Comparison of ENCODE assay signal across 1 cellular context in genomic region chr16:89936981-89937380, GRCh38.
TF ChIP-seq lines count a peak whose summit lies in the region.

No MANE protein-coding gene starts in this region.

TF ChIP-seq in SK-N-SH treated with all-trans-retinoic acid at 6 μM for 48 hours, 23 proteins besides CTCF, POLR2A, EP300 and RAD21:
- TF ChIP-seq CSRNP3 (CRISPR knock-in tag; IDR thresholded peaks at IDR 0.05) (no peak), ESRRG (CRISPR knock-in tag; IDR thresholded peaks at IDR 0.05) (no peak), TOX (CRISPR knock-in tag; IDR thresholded peaks at IDR 0.05; ENCODE audit: borderline replicate concordance) (no peak), ZNF70 (CRISPR knock-in tag; IDR thresholded peaks at IDR 0.05) (no peak), POU6F1 (CRISPR knock-in tag; IDR thresholded peaks at IDR 0.05; ENCODE audit: borderline replicate concordance, low read depth) (no peak), ZNF565 (CRISPR knock-in tag; conservative IDR thresholded peaks at IDR 0.05; ENCODE audit: low read depth) (no peak), TCF4 (CRISPR knock-in tag; IDR thresholded peaks at IDR 0.05; ENCODE audit: borderline replicate concordance) (no peak), ISL1 (CRISPR knock-in tag; IDR thresholded peaks at IDR 0.05) (no peak), ZC3H10 (CRISPR knock-in tag; IDR thresholded peaks at IDR 0.05) (no peak)
